29 cellular contexts compared by ENCODE assay signal in genomic region chrX:44080083-44080482, GRCh38.
"Had no signal": no experiment of that assay in that cellular context is flagged by ENCODE, and none has a peak within 500 bp of the region (broad histone marks: within the 10 kb centered on the region; RNA-seq: fewer than 3 reads in every experiment).

No MANE protein-coding gene starts in this region.

- H3K4me1 ChIP-seq: breast epithelium, esophagus muscularis mucosa, foreskin keratinocyte, heart right ventricle, left lung, lower lobe of right lung, parathyroid adenoma, psoas muscle, sigmoid colon, vagina had no signal

- H3K27me3 ChIP-seq: esophagus muscularis mucosa, foreskin keratinocyte, vagina had no signal

- H3K9me3 ChIP-seq: breast epithelium, esophagus muscularis mucosa, left lung, lower lobe of right lung, psoas muscle, sigmoid colon, thoracic aorta, vagina had no signal

- ATAC-seq: activated CD4-positive, alpha-beta T cell treated with anti-CD3 and anti-CD28 coated beads for 36 hours; activated CD8-positive, alpha-beta memory T cell treated with anti-CD3 and anti-CD28 coated beads, Interleukin-2, amount 10 ng/mL, durations not matched to agents 7 days and 5 days; activated CD8-positive, alpha-beta T cell treated with anti-CD3 and anti-CD28 coated beads, Interleukin-2, amount 10 ng/mL, durations not matched to agents 7 days and 5 days; activated naive CD8-positive, alpha-beta T cell treated with anti-CD3 and anti-CD28 coated beads, Interleukin-2, amount 50 U/mL, for 24 hours; foreskin keratinocyte; heart right ventricle; left lung; lower lobe of right lung; naive thymus-derived CD8-positive, alpha-beta T cell; psoas muscle; stimulated activated effector memory CD8-positive, alpha-beta T cell treated with anti-CD3 and anti-CD28 coated beads, Interleukin-12 subunit alpha, Interleukin-12 subunit beta, amount 100 ng/mL, for 72 hours had no signal

- H2AFZ ChIP-seq: parathyroid adenoma had no signal

- H3K79me2 ChIP-seq: parathyroid adenoma had no signal

- H3K27ac ChIP-seq: breast epithelium, esophagus muscularis mucosa, foreskin keratinocyte, heart right ventricle, left lung, lower lobe of right lung, parathyroid adenoma, psoas muscle, sigmoid colon, thoracic aorta, vagina had no signal

- H3K36me3 ChIP-seq: breast epithelium, esophagus muscularis mucosa, heart right ventricle, left lung, lower lobe of right lung, sigmoid colon, thoracic aorta, vagina had no signal

- DNase-seq: activated B cell treated with CpG ODN at 0.5 μM for 24 hours; activated CD4-positive, alpha-beta T cell treated with anti-CD3 and anti-CD28 coated beads for 36 hours; activated CD8-positive, alpha-beta memory T cell treated with anti-CD3 and anti-CD28 coated beads, Interleukin-2, amount 10 ng/mL, durations not matched to agents 7 days and 5 days; activated CD8-positive, alpha-beta T cell treated with anti-CD3 and anti-CD28 coated beads, Interleukin-2, amount 10 ng/mL, durations not matched to agents 7 days and 5 days; activated naive CD8-positive, alpha-beta T cell treated with anti-CD3 and anti-CD28 coated beads, Interleukin-2, amount 50 U/mL, for 24 hours; activated T-cell treated with anti-CD3 and anti-CD28 coated beads, Interleukin-2, amount 50 U/mL, for 48 hours; amygdala; central memory CD4-positive, alpha-beta T cell; dermis blood vessel endothelial cell; effector CD4-positive, alpha-beta T cell; foreskin keratinocyte; heart right ventricle; kidney glomerular epithelial cell; left lung; lower lobe of right lung; mesenchymal stem cell; naive thymus-derived CD8-positive, alpha-beta T cell; nucleus accumbens; psoas muscle; sigmoid colon; small intestine; stimulated activated CD4-positive, alpha-beta T cell treated with anti-CD3 and anti-CD28 coated beads, Interleukin-4, amount 100 ng/mL, for 24 hours; trophoblast cell had no signal

- H3K4me3 ChIP-seq: breast epithelium, esophagus muscularis mucosa, heart right ventricle, left lung, lower lobe of right lung, psoas muscle, sigmoid colon, thoracic aorta, vagina had no signal
